Comparison of ENCODE assay signal across 36 cellular contexts in genomic region chr5:116318091-116318854, GRCh38.
"Had no signal": no experiment of that assay in that cellular context is flagged by ENCODE, and none has a peak within 500 bp of the region (broad histone marks: within the 10 kb centered on the region; RNA-seq: fewer than 3 reads in every experiment).

No MANE protein-coding gene starts in this region.

- H3K9me3 ChIP-seq: adrenal gland, body of pancreas had no signal

- ATAC-seq: activated CD8-positive, alpha-beta T cell treated with anti-CD3 and anti-CD28 coated beads for 36 hours; activated naive CD4-positive, alpha-beta T cell treated with anti-CD3 and anti-CD28 coated beads, Interleukin-2, amount 50 U/mL, for 72 hours; activated T-cell treated with anti-CD3 and anti-CD28 coated beads, Interleukin-2, amount 50 U/mL, for 4 hours; activated T-cell treated with anti-CD3 and anti-CD28 coated beads, Interleukin-2, amount 50 U/mL, for 72 hours; activated T-helper 17 cell treated with anti-CD3 and anti-CD28 coated beads, Interleukin-2, amount 50 U/mL, for 72 hours; body of pancreas had no signal

- H3K36me3 ChIP-seq: adrenal gland, brain microvascular endothelial cell, breast epithelium, cardiac muscle cell had no signal

- H3K4me1 ChIP-seq: breast epithelium had no signal

- H3K27ac ChIP-seq: adrenal gland, body of pancreas, brain microvascular endothelial cell, breast epithelium, cardiac muscle cell, VCaP had no signal

- H3K27me3 ChIP-seq: adrenal gland, body of pancreas, brain microvascular endothelial cell, breast epithelium, cardiac muscle cell had no signal

- DNase-seq: activated B cell treated with CpG ODN at 0.5 μM for 24 hours; activated CD4-positive, alpha-beta memory T cell treated with anti-CD3 and anti-CD28 coated beads for 36 hours; activated CD4-positive, alpha-beta T cell treated with anti-CD3 and anti-CD28 coated beads for 4 hours; activated CD4-positive, alpha-beta T cell treated with anti-CD3 and anti-CD28 coated beads, Interleukin-2, amount 10 ng/mL, durations not matched to agents 24 days and 14 days; activated CD4-positive, alpha-beta T cell treated with anti-CD3 and anti-CD28 coated beads, Interleukin-2, amount 50 U/mL, for 1 hour; activated CD4-positive, alpha-beta T cell treated with anti-CD3 and anti-CD28 coated beads, Interleukin-2, amount 50 U/mL, for 4 hours; activated CD4-positive, CD25-positive, alpha-beta regulatory T cell treated with anti-CD3 and anti-CD28 coated beads, Interleukin-2, amount 50 U/mL, for 72 hours; activated CD8-positive, alpha-beta memory T cell treated with anti-CD3 and anti-CD28 coated beads, Interleukin-2, amount 50 U/mL, for 4 hours; activated CD8-positive, alpha-beta T cell treated with anti-CD3 and anti-CD28 coated beads for 36 hours; activated effector memory CD4-positive, alpha-beta T cell treated with anti-CD3 and anti-CD28 coated beads, Interleukin-2, amount 50 U/mL, for 16 hours; activated gamma-delta T cell treated with Interleukin-2 at 50 U/mL for 16 hours; activated naive CD4-positive, alpha-beta T cell; activated naive CD4-positive, alpha-beta T cell treated with anti-CD3 and anti-CD28 coated beads for 36 hours; activated naive CD4-positive, alpha-beta T cell treated with anti-CD3 and anti-CD28 coated beads, Interleukin-2, amount 50 U/mL, for 16 hours; activated naive CD8-positive, alpha-beta T cell treated with anti-CD3 and anti-CD28 coated beads for 36 hours; activated T-cell treated with anti-CD3 and anti-CD28 coated beads for 4 hours; activated T-cell treated with anti-CD3 and anti-CD28 coated beads, Interleukin-2, amount 50 U/mL, for 1 hour; activated T-cell treated with anti-CD3 and anti-CD28 coated beads, Interleukin-2, amount 50 U/mL, for 4 hours; activated T-cell treated with anti-CD3 and anti-CD28 coated beads, Interleukin-2, amount 50 U/mL, for 72 hours; adrenal gland; amniotic stem cell; aorta; body of pancreas; brain microvascular endothelial cell; caudate nucleus; cerebellar nuclear complex; T-helper 1 cell; T-helper 2 cell; T-helper 9 cell had no signal

- FAIRE-seq: astrocyte, TTC549 had no signal

- H3K4me3 ChIP-seq: adrenal gland, body of pancreas, breast epithelium, cardiac muscle cell had no signal
